12 cellular contexts compared by ENCODE assay signal in genomic region chr5:145775893-145776444, GRCh38. TPM values are rescaled to one million over a fixed set of nuclear protein-coding genes. Genes with fewer than 3 reads are reported as not detected.
DNase-seq lines count a peak whose midpoint lies in the region; ATAC-seq, FAIRE-seq and TF ChIP-seq lines count a peak whose summit lies in the region.
"Had no signal": no experiment of that assay in that cellular context is flagged by ENCODE, and none has a peak within 500 bp of the region (broad histone marks: within the 10 kb centered on the region; RNA-seq: fewer than 3 reads in every experiment).

No MANE protein-coding gene starts in this region.

- no peak overlapping the region for H2BK120ac ChIP-seq in mesenchymal stem cell (ENCODE audit: low read depth, low read length)

- no peak overlapping the region for H3K4ac ChIP-seq in mesenchymal stem cell (ENCODE audit: low read depth in 1 of 2, low read length in 2 of 2)

- H3K4me3 ChIP-seq in endothelial cell of umbilical vein (replicated peaks in 1 of 3; ENCODE audit: insufficient read depth in 1 of 3, low read depth in 1 of 3, low read length in 3 of 3) (no peak overlapping the region), mesenchymal stem cell (ENCODE audit: insufficient read depth in 1 of 2, low read depth in 1 of 2, low read length in 2 of 2) (peak overlapping the region in 1 of 2 experiments; percentile 20), Karpas-422 (ENCODE audit: low read length) (no peak overlapping the region)
- H3K4me3 ChIP-seq: Peyer's patch, sigmoid colon, testis had no signal

- H3K79me2 ChIP-seq in endothelial cell of umbilical vein (ENCODE audit: control insufficient read depth, insufficient read depth, low read length) (no peaks in the 10 kb centered on the region), Karpas-422 (ENCODE audit: low read length) (no peaks in the 10 kb centered on the region)

- intact Hi-C loops in endothelial cell of umbilical vein (cut with micrococcal nuclease) = no loop called here
- intact Hi-C loops in activated T-helper 2 cell treated with anti-CD3 and anti-CD28 coated beads, Interferon-gamma antibody, Interleukin-2, Interleukin-4, amounts not matched to agents 10 μg/mL and 5 μg/mL and 100 μg/mL, durations not matched to agents 14 hours and 24 hours and 36 hours (cut with micrococcal nuclease) = no loop called here

- dilution Hi-C loops in endothelial cell of umbilical vein (cut with MboI; ENCODE audit: extremely low pct_ligation_motif_present, low sequenced_read_pairs) = no loop called here

- H3K23ac ChIP-seq in mesenchymal stem cell (ENCODE audit: low read length in 2 of 2) = no peak overlapping the region

- H4K8ac ChIP-seq in mesenchymal stem cell (ENCODE audit: low read length) = no peak overlapping the region

- no peak overlapping the region for H3K14ac ChIP-seq in mesenchymal stem cell (ENCODE audit: low read length in 2 of 2)

- no peaks in the 10 kb centered on the region for H3K27me3 Mint-ChIP-seq in activated T-helper 2 cell treated with anti-CD3 and anti-CD28 coated beads, Interferon-gamma antibody, Interleukin-2, Interleukin-4, amounts not matched to agents 10 μg/mL and 5 μg/mL and 100 μg/mL, durations not matched to agents 14 hours and 24 hours and 36 hours (ENCODE audit: low read depth)
- no peaks in the 10 kb centered on the region for H3K27me3 Mint-ChIP-seq in activated CD4-positive, alpha-beta memory T cell treated with anti-CD3 and anti-CD28 coated beads, Interleukin-2, amount 10 ng/mL, durations not matched to agents 7 days and 5 days
- H3K27me3 Mint-ChIP-seq: CD8-positive, alpha-beta memory T cell had no signal

- TF ChIP-seq CTCF in endothelial cell of umbilical vein (IDR thresholded peaks at IDR 0.05; ENCODE audit: extremely low read depth in 1 of 2, insufficient read depth in 1 of 2, low read depth in 1 of 2, low read length in 2 of 2) = no peak

- no TSS peak for BruUV-seq in endothelial cell of umbilical vein (replicated peaks; lab: Mats Ljungman, UMichigan)

- H3K27ac Mint-ChIP-seq in activated T-helper 2 cell treated with anti-CD3 and anti-CD28 coated beads, Interferon-gamma antibody, Interleukin-2, Interleukin-4, amounts not matched to agents 10 μg/mL and 5 μg/mL and 100 μg/mL, durations not matched to agents 14 hours and 24 hours and 36 hours = no peak overlapping the region
- no peak overlapping the region for H3K27ac Mint-ChIP-seq in activated CD4-positive, alpha-beta memory T cell treated with anti-CD3 and anti-CD28 coated beads, Interleukin-2, amount 10 ng/mL, durations not matched to agents 7 days and 5 days
- H3K27ac Mint-ChIP-seq: CD8-positive, alpha-beta memory T cell had no signal

- H3K36me3 ChIP-seq in endothelial cell of umbilical vein (ENCODE audit: control insufficient read depth in 2 of 2, extremely low read depth in 1 of 2, insufficient read depth in 2 of 2, low read length in 2 of 2) (no peaks in the 10 kb centered on the region), mesenchymal stem cell (ENCODE audit: control insufficient read depth in 1 of 2, insufficient read depth in 2 of 2, low read depth in 1 of 2, low read length in 2 of 2) (no peaks in the 10 kb centered on the region), Karpas-422 (ENCODE audit: insufficient read depth, low read length) (no peaks in the 10 kb centered on the region)
- H3K36me3 ChIP-seq: sigmoid colon had no signal

- no peak overlapping the region for H3K27ac ChIP-seq in endothelial cell of umbilical vein (ENCODE audit: insufficient read depth, low read depth, low read length)
- peak overlapping the region; percentile 22 for H3K27ac ChIP-seq in mesenchymal stem cell (ENCODE audit: low read length, poor library complexity, severe bottlenecking)
- no peak overlapping the region for H3K27ac ChIP-seq in Karpas-422 (ENCODE audit: low read length)
- H3K27ac ChIP-seq: Peyer's patch had no signal

- no peak overlapping the region for H2AK5ac ChIP-seq in mesenchymal stem cell (ENCODE audit: low read length, severe bottlenecking)

- H3K18ac ChIP-seq in mesenchymal stem cell (ENCODE audit: low read depth in 1 of 2, low read length in 2 of 2) = no peak overlapping the region

- 0% methylated on average over 1 of the region's 2 CpGs for WGBS in mesenchymal stem cell

- H3K9me2 ChIP-seq in Karpas-422 (replicated peaks; ENCODE audit: insufficient read depth, low read length) = no peaks in the 10 kb centered on the region

- ATAC-seq in HG03378 (IDR thresholded peaks at IDR 0.05; ENCODE audit: unreplicated experiment) = no peak

- H3K4me3 Mint-ChIP-seq in activated T-helper 2 cell treated with anti-CD3 and anti-CD28 coated beads, Interferon-gamma antibody, Interleukin-2, Interleukin-4, amounts not matched to agents 10 μg/mL and 5 μg/mL and 100 μg/mL, durations not matched to agents 14 hours and 24 hours and 36 hours (ENCODE audit: low read depth) = no peak overlapping the region
- H3K4me3 Mint-ChIP-seq in activated CD4-positive, alpha-beta memory T cell treated with anti-CD3 and anti-CD28 coated beads, Interleukin-2, amount 10 ng/mL, durations not matched to agents 7 days and 5 days = no peak overlapping the region
- H3K4me3 Mint-ChIP-seq: CD8-positive, alpha-beta memory T cell had no signal

- H2BK12ac ChIP-seq in mesenchymal stem cell (ENCODE audit: low read length in 2 of 2) = no peak overlapping the region

- H3K27me3 ChIP-seq in endothelial cell of umbilical vein (ENCODE audit: control insufficient read depth in 2 of 2, insufficient read depth in 2 of 2, low read length in 2 of 2) (no peaks in the 10 kb centered on the region), mesenchymal stem cell (ENCODE audit: control insufficient read depth in 1 of 2, insufficient read depth in 1 of 2, low read length in 2 of 2) (no peaks in the 10 kb centered on the region), Karpas-422 (ENCODE audit: low read length) (no peaks in the 10 kb centered on the region)
- H3K27me3 ChIP-seq: Peyer's patch, sigmoid colon, testis had no signal

- DNase-seq in AG08395 (ENCODE audit: low spot score) = peak; percentile 88
- DNase-seq in NCI-H460 (ENCODE audit: extremely low read depth, low read depth) = peak; percentile 56
- DNase-seq in endothelial cell of umbilical vein (ENCODE audit: low read depth, low spot score) = peak; percentile 66
- peak; percentile 89 for DNase-seq in mesenchymal stem cell
- no peak for DNase-seq in activated T-helper 2 cell treated with anti-CD3 and anti-CD28 coated beads, Interferon-gamma antibody, Interleukin-2, Interleukin-4, amounts not matched to agents 10 μg/mL and 5 μg/mL and 100 μg/mL, durations not matched to agents 14 hours and 24 hours and 36 hours (ENCODE audit: low spot score)
- no peak for DNase-seq in activated CD4-positive, alpha-beta memory T cell treated with anti-CD3 and anti-CD28 coated beads, Interleukin-2, amount 10 ng/mL, durations not matched to agents 7 days and 5 days
- DNase-seq in Karpas-422 = no peak
- DNase-seq: CD8-positive, alpha-beta memory T cell; Peyer's patch; sigmoid colon; testis had no signal

- H3K79me1 ChIP-seq in mesenchymal stem cell (replicated peaks; ENCODE audit: low read length, poor library complexity, severe bottlenecking) = peaks cover 1% of the 10 kb centered on the region

- no peaks in the 10 kb centered on the region for H3K4me1 Mint-ChIP-seq in activated T-helper 2 cell treated with anti-CD3 and anti-CD28 coated beads, Interferon-gamma antibody, Interleukin-2, Interleukin-4, amounts not matched to agents 10 μg/mL and 5 μg/mL and 100 μg/mL, durations not matched to agents 14 hours and 24 hours and 36 hours (ENCODE audit: low read depth)
- H3K4me1 Mint-ChIP-seq in activated CD4-positive, alpha-beta memory T cell treated with anti-CD3 and anti-CD28 coated beads, Interleukin-2, amount 10 ng/mL, durations not matched to agents 7 days and 5 days = peaks cover 1% of the 10 kb centered on the region
- H3K4me1 Mint-ChIP-seq: CD8-positive, alpha-beta memory T cell had no signal

- H3K4me2 ChIP-seq in endothelial cell of umbilical vein (ENCODE audit: insufficient read depth, low read length) (no peak overlapping the region), mesenchymal stem cell (ENCODE audit: low read length, poor library complexity, severe bottlenecking) (no peak overlapping the region), Karpas-422 (ENCODE audit: low read depth, low read length, poor library complexity, severe bottlenecking) (no peak overlapping the region)

- POLR2A ChIA-PET in endothelial cell of umbilical vein (lab: Charles Lee) = no interaction called here
- POLR2A ChIA-PET in activated CD4-positive, alpha-beta memory T cell treated with anti-CD3 and anti-CD28 coated beads, Interleukin-2, amount 10 ng/mL, durations not matched to agents 7 days and 5 days (lab: Charles Lee) = no interaction called here

- H3K9ac ChIP-seq in endothelial cell of umbilical vein (replicated peaks; ENCODE audit: extremely low read depth, insufficient read depth, low read length) = no peak overlapping the region
- H3K9ac ChIP-seq in mesenchymal stem cell (ENCODE audit: low read length) = peak overlapping the region; percentile 77
- H3K9ac ChIP-seq in Karpas-422 (ENCODE audit: low read length) = no peak overlapping the region

- H4K91ac ChIP-seq in mesenchymal stem cell (ENCODE audit: low read length) = no peak overlapping the region

- no peaks in the 10 kb centered on the region for H3K9me1 ChIP-seq in endothelial cell of umbilical vein (replicated peaks; ENCODE audit: control insufficient read depth, extremely low read depth, insufficient read depth, low read length)

- no peaks in the 10 kb centered on the region for H4K20me1 ChIP-seq in endothelial cell of umbilical vein (replicated peaks; ENCODE audit: control insufficient read depth, extremely low read depth, insufficient read depth, low read length)
- H4K20me1 ChIP-seq in Karpas-422 (ENCODE audit: insufficient read depth, low read depth, low read length) = no peaks in the 10 kb centered on the region

- H2AFZ ChIP-seq in endothelial cell of umbilical vein (ENCODE audit: low read depth, low read length) (no peak overlapping the region), mesenchymal stem cell (ENCODE audit: low read depth, low read length) (no peak overlapping the region), Karpas-422 (ENCODE audit: low read length) (no peak overlapping the region)

- no peaks in the 10 kb centered on the region for H3K9me3 Mint-ChIP-seq in activated T-helper 2 cell treated with anti-CD3 and anti-CD28 coated beads, Interferon-gamma antibody, Interleukin-2, Interleukin-4, amounts not matched to agents 10 μg/mL and 5 μg/mL and 100 μg/mL, durations not matched to agents 14 hours and 24 hours and 36 hours
- no peaks in the 10 kb centered on the region for H3K9me3 Mint-ChIP-seq in activated CD4-positive, alpha-beta memory T cell treated with anti-CD3 and anti-CD28 coated beads, Interleukin-2, amount 10 ng/mL, durations not matched to agents 7 days and 5 days

- TF ChIP-seq POLR2A in endothelial cell of umbilical vein (IDR thresholded peaks at IDR 0.05; ENCODE audit: low read depth, low read length) = no peak

- H3K4me1 ChIP-seq in endothelial cell of umbilical vein (ENCODE audit: control insufficient read depth, extremely low read depth, insufficient read depth, low read length) = peaks cover 13% of the 10 kb centered on the region
- H3K4me1 ChIP-seq in mesenchymal stem cell (ENCODE audit: control insufficient read depth, insufficient read depth, low read depth, low read length) = no peaks in the 10 kb centered on the region
- H3K4me1 ChIP-seq in Karpas-422 (ENCODE audit: low read length) = no peaks in the 10 kb centered on the region
- H3K4me1 ChIP-seq: Peyer's patch, sigmoid colon, testis had no signal

- H3K36me3 Mint-ChIP-seq in activated T-helper 2 cell treated with anti-CD3 and anti-CD28 coated beads, Interferon-gamma antibody, Interleukin-2, Interleukin-4, amounts not matched to agents 10 μg/mL and 5 μg/mL and 100 μg/mL, durations not matched to agents 14 hours and 24 hours and 36 hours (ENCODE audit: low read depth) = no peaks in the 10 kb centered on the region
- no peaks in the 10 kb centered on the region for H3K36me3 Mint-ChIP-seq in activated CD4-positive, alpha-beta memory T cell treated with anti-CD3 and anti-CD28 coated beads, Interleukin-2, amount 10 ng/mL, durations not matched to agents 7 days and 5 days (ENCODE audit: low read depth)

- CTCF ChIA-PET in endothelial cell of umbilical vein (lab: Charles Lee) = interaction anchor here (0.6 to 2.4 kb wide), 8 partner anchors 10 to 94 kb away, joined by 3 to 8 read pairs (median 4); no protein-coding TSS in a partner anchor
- CTCF ChIA-PET in activated CD4-positive, alpha-beta memory T cell treated with anti-CD3 and anti-CD28 coated beads, Interleukin-2, amount 10 ng/mL, durations not matched to agents 7 days and 5 days (lab: Charles Lee) = no interaction called here

- H3K9me3 ChIP-seq in endothelial cell of umbilical vein (replicated peaks; ENCODE audit: control insufficient read depth, insufficient read depth, low read length) (no peaks in the 10 kb centered on the region), mesenchymal stem cell (ENCODE audit: control insufficient read depth, low read length) (no peaks in the 10 kb centered on the region), Karpas-422 (ENCODE audit: low read length) (no peaks in the 10 kb centered on the region)
- H3K9me3 ChIP-seq: Peyer's patch, sigmoid colon, testis had no signal

- peak; percentile 87 for FAIRE-seq in endothelial cell of umbilical vein (lab: Jason Lieb, UNC)

- no peak overlapping the region for H2BK5ac ChIP-seq in mesenchymal stem cell (ENCODE audit: low read depth, low read length, poor library complexity, severe bottlenecking)

- H2BK15ac ChIP-seq in mesenchymal stem cell (ENCODE audit: low read depth, poor library complexity, severe bottlenecking) = no peak overlapping the region

RNA-seq across cellular contexts. Expression of gene PRELID2, which starts 59.2 kb away (rescaled TPM):
- 32.1 and 40.0 TPM in 2 replicates for total RNA-seq in NCI-H460 (2014; rRNA removed; shearing (Covaris generic))
- 6.5 and 9.3 TPM in 2 replicates for polyA plus RNA-seq in NCI-H460 (2014; cell fraction: nucleus; rRNA removed)
- 14.9 and 16.4 TPM in 2 replicates for total RNA-seq in endothelial cell of umbilical vein
- 3.2 and 3.5 TPM in 2 replicates for polyA plus RNA-seq in endothelial cell of umbilical vein
- polyA plus RNA-seq in endothelial cell of umbilical vein (2011; cell fraction: cytosol; rRNA removed) = 7.1 and 7.7 TPM in 2 replicates
- 8.1 and 11.1 TPM in 2 replicates for polyA plus RNA-seq in endothelial cell of umbilical vein (2011; cell fraction: nucleus; rRNA removed)
- 7.0 and 9.6 TPM in 2 replicates for polyA plus RNA-seq in endothelial cell of umbilical vein (2012)
- 14.3 and 25.0 TPM in 2 replicates for polyA minus RNA-seq in endothelial cell of umbilical vein
- polyA minus RNA-seq in endothelial cell of umbilical vein (2011; cell fraction: cytosol; rRNA and poly(A)+ RNA removed) = 0.72 TPM
- polyA minus RNA-seq in endothelial cell of umbilical vein (2011; cell fraction: nucleus; rRNA and poly(A)+ RNA removed) = 60.2 and 76.4 TPM in 2 replicates
- 3.5 TPM for polyA plus RNA-seq in mesenchymal stem cell (2013, experiment 1 of 2)
- polyA plus RNA-seq in mesenchymal stem cell (2013, experiment 2 of 2) = 3.7 TPM
- 5.6 and 7.1 TPM in 2 replicates for total RNA-seq in activated T-helper 2 cell treated with anti-CD3 and anti-CD28 coated beads, Interferon-gamma antibody, Interleukin-2, Interleukin-4, amounts not matched to agents 10 μg/mL and 5 μg/mL and 100 μg/mL, durations not matched to agents 14 hours and 24 hours and 36 hours
- 1 to 10 TPM; 4.3 to 5.2 TPM for total RNA-seq in activated CD4-positive, alpha-beta memory T cell treated with anti-CD3 and anti-CD28 coated beads, Interleukin-2, amount 10 ng/mL, durations not matched to agents 7 days and 5 days
- not detected in 2 replicates for total RNA-seq in Karpas-422 (2014; rRNA removed; shearing (Covaris generic); ENCODE audit: low replicate concordance)

Comparison
In these comparisons a context has a peak if more than half of its experiments do, and no peak if none do; other contexts are left out.
1. DNase-seq: peak in AG08395 (single experiment), NCI-H460 (single experiment), endothelial cell of umbilical vein (single experiment) and mesenchymal stem cell (single experiment); none in activated T-helper 2 cell treated with anti-CD3 and anti-CD28 coated beads, Interferon-gamma antibody, Interleukin-2, Interleukin-4, amounts not matched to agents 10 μg/mL and 5 μg/mL and 100 μg/mL, durations not matched to agents 14 hours and 24 hours and 36 hours (single experiment), activated CD4-positive, alpha-beta memory T cell treated with anti-CD3 and anti-CD28 coated beads, Interleukin-2, amount 10 ng/mL, durations not matched to agents 7 days and 5 days (single experiment) and Karpas-422 (single experiment).